ENCODE assay signal across 1 cellular context in the genomic region with DNA sequence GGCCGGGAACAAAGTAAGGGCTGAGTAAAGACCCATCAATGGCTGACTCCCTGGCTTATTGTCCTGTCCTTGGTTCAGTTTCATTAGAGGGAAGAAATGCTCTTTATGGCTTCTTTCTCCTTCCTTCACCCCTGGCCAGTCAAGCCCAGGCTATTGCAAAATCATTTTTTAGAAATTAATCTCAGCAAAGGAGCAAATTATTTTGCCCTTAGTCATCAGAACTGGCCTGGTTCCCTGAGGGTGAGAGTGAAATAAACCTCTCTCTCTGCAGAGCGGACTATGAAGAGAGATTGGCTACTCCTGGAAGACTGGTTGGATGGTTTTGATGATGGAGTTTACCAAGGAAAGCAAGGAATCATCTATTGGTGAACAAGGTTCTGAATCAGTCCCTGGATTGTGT.
A peak's percentile ranks its signal among the peaks of the same experiment; 100 is the strongest.
TF ChIP-seq lines count a peak whose summit lies in the region.

No MANE protein-coding gene starts in this region.

TF ChIP-seq in IMR-90, 13 proteins besides CTCF, POLR2A, EP300 and RAD21 (continued from another document):
- TF ChIP-seq FOS (IDR thresholded peaks at IDR 0.05; ENCODE audit: low read depth, low read length) (no peak), MAFK (IDR thresholded peaks at IDR 0.05; ENCODE audit: low read depth, low read length) (peak; percentile 74), CHD1 (IDR thresholded peaks at IDR 0.05; ENCODE audit: low read depth, low read length) (no peak), CEBPB (IDR thresholded peaks at IDR 0.05; ENCODE audit: low read depth, low read length) (peak; percentile 84), RFX5 (IDR thresholded peaks at IDR 0.05; ENCODE audit: low read depth, low read length) (no peak), NFE2L2 (IDR thresholded peaks at IDR 0.05; ENCODE audit: low read depth, low read length) (peak; percentile 42; the same call in 1 of the 2 replicates), RCOR1 (IDR thresholded peaks at IDR 0.05; ENCODE audit: insufficient replicate concordance, low read length) (no peak)
- TF ChIP-seq, protein P1, sequence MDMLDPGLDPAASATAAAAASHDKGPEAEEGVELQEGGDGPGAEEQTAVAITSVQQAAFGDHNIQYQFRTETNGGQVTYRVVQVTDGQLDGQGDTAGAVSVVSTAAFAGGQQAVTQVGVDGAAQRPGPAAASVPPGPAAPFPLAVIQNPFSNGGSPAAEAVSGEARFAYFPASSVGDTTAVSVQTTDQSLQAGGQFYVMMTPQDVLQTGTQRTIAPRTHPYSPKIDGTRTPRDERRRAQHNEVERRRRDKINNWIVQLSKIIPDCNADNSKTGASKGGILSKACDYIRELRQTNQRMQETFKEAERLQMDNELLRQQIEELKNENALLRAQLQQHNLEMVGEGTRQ (IDR thresholded peaks at IDR 0.05; ENCODE audit: low read depth, low read length) = no peak
- TF ChIP-seq, protein P2, sequence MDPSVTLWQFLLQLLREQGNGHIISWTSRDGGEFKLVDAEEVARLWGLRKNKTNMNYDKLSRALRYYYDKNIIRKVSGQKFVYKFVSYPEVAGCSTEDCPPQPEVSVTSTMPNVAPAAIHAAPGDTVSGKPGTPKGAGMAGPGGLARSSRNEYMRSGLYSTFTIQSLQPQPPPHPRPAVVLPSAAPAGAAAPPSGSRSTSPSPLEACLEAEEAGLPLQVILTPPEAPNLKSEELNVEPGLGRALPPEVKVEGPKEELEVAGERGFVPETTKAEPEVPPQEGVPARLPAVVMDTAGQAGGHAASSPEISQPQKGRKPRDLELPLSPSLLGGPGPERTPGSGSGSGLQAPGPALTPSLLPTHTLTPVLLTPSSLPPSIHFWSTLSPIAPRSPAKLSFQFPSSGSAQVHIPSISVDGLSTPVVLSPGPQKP (IDR thresholded peaks at IDR 0.05; ENCODE audit: borderline replicate concordance, low read depth, low read length) = no peak
